Comparison of ENCODE assay signal across 12 cellular contexts in the genomic region with DNA sequence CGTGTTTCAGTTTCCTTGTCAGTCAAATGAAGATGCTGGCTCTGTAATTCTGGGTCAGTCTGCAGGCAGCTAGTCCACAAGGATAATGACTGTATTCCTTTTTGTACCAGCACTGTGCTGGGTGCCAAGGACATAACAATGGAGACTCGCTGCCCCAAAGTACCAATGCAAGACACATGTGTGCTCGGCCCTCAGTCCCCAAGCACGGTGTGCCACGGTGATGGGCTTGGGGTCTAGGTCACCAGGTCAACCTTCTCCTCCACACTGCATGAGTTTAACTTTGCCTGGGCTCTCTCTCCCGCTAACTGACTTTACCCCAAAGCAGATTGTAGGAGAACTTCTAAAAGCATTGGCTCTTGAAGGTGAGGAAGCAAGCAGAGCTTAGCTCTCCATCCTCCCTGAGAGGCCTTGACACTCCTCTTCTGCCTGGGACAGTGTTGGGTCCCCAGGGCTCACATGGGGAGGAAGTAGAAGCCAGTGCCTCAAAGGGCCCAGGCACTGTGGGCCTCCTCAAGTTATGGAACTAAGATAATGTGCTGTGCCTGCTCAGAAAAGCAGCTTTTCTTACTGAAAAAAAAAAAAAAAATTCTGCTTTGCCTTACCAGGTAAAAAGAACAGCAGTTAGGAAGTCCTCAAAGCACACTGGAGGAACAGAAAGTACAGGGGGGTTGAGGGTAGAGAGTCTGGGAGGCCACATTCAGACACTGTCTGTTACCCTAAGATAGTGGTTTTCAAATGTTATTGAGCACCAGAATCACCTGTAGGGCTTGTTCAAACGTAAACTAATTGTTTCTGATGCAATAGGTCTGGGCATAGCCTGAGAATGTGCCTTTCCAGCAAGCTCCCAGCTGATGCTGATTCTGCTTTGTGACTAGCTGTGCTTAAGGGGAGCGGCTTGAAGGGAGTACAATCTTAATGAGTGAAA.
A peak's percentile ranks its signal among the peaks of the same experiment; 100 is the strongest.
DNase-seq lines count a peak whose midpoint lies in the region; ATAC-seq, FAIRE-seq and TF ChIP-seq lines count a peak whose summit lies in the region.
"Had no signal": no experiment of that assay in that cellular context is flagged by ENCODE, and none has a peak within 500 bp of the region (broad histone marks: within the 10 kb centered on the region; RNA-seq: fewer than 3 reads in every experiment).

No MANE protein-coding gene starts in this region.

- WGBS in heart left ventricle, 4 donors: 83 to 88% (median 86%) methylated on average over 8 of the region's 8 CpGs

- H3K9me2 ChIP-seq in OCI-LY1 (ENCODE audit: low read depth, low read length): no peaks in the 10 kb centered on the region

- H3K36me3 ChIP-seq in DND-41 (ENCODE audit: insufficient read depth, low read length) (no peaks in the 10 kb centered on the region), OCI-LY1 (ENCODE audit: insufficient read depth, low read length) (no peaks in the 10 kb centered on the region), heart left ventricle (no peaks in the 10 kb centered on the region)
- H3K36me3 ChIP-seq: upper lobe of left lung had no signal

- H4K20me1 ChIP-seq in DND-41 (ENCODE audit: insufficient read depth, low read length) (no peaks in the 10 kb centered on the region), OCI-LY1 (ENCODE audit: insufficient read depth, low read length) (no peaks in the 10 kb centered on the region)

- no peak for FAIRE-seq in D721Med (lab: Jason Lieb, UNC)
- FAIRE-seq: TTC549 had no signal

- H3F3A ChIP-seq in OCI-LY1 (ENCODE audit: insufficient read depth, low read length): no peaks in the 10 kb centered on the region

- H3K27me3 ChIP-seq in DND-41 (ENCODE audit: insufficient read depth, low read length, poor library complexity) (no peaks in the 10 kb centered on the region), OCI-LY1 (ENCODE audit: insufficient read depth, low read length) (no peaks in the 10 kb centered on the region), heart left ventricle (no peaks in the 10 kb centered on the region)
- H3K27me3 ChIP-seq: upper lobe of left lung had no signal

- H2AFZ ChIP-seq in DND-41 (ENCODE audit: low read depth, low read length) (peak overlapping the region; percentile 37; the same call in 1 of the 2 replicates), OCI-LY1 (ENCODE audit: low read length) (peak overlapping the region; percentile 76; the same call in 1 of the 2 replicates)

- H3K9ac ChIP-seq in DND-41 (ENCODE audit: low read depth, low read length) (no peak overlapping the region), OCI-LY1 (ENCODE audit: low read length) (peak overlapping the region; percentile 17; the same call in 1 of the 2 replicates)

- TF ChIP-seq POLR2A in heart left ventricle (IDR thresholded peaks at IDR 0.05): no peak

- TF ChIP-seq CTCF in DND-41 (IDR thresholded peaks at IDR 0.05; ENCODE audit: borderline replicate concordance, extremely low read depth, low read length, poor library complexity, severe bottlenecking) (no peak), OCI-LY1 (IDR thresholded peaks at IDR 0.05; ENCODE audit: low read length) (no peak), heart left ventricle (IDR thresholded peaks at IDR 0.05) (no peak), D721Med (IDR thresholded peaks at IDR 0.05; ENCODE audit: insufficient read depth, missing control alignments) (no peak)

- no peak overlapping the region for H3K27ac ChIP-seq in DND-41 (ENCODE audit: low read length)
- peak overlapping the region; percentile 55 for H3K27ac ChIP-seq in OCI-LY1 (ENCODE audit: low read depth, low read length, poor library complexity, severe bottlenecking)
- H3K27ac ChIP-seq in heart left ventricle: no peak overlapping the region
- H3K27ac ChIP-seq: upper lobe of left lung had no signal

- no peak overlapping the region for H3K4me3 ChIP-seq in DND-41 (ENCODE audit: low read depth in 1 of 2, low read length in 2 of 2)
- no peak overlapping the region for H3K4me3 ChIP-seq in OCI-LY1 (ENCODE audit: low read depth, low read length, poor library complexity, severe bottlenecking)
- no peak overlapping the region for H3K4me3 ChIP-seq in heart left ventricle
- H3K4me3 ChIP-seq: upper lobe of left lung had no signal

- no peaks in the 10 kb centered on the region for H3K9me3 ChIP-seq in DND-41 (ENCODE audit: insufficient read depth, low read length, severe bottlenecking)
- H3K9me3 ChIP-seq in OCI-LY1 (ENCODE audit: low read length): no peaks in the 10 kb centered on the region
- H3K9me3 ChIP-seq in heart left ventricle: no peaks in the 10 kb centered on the region
- H3K9me3 ChIP-seq: upper lobe of left lung had no signal

- H3K4me1 ChIP-seq in DND-41 (ENCODE audit: insufficient read depth, low read length) (peaks cover 22% of the 10 kb centered on the region), OCI-LY1 (ENCODE audit: insufficient read depth, low read length, severe bottlenecking) (peaks cover 34% of the 10 kb centered on the region), heart left ventricle (peaks cover 0 to 19% (median 0%) of the 10 kb centered on the region in 12 donors)
- H3K4me1 ChIP-seq: upper lobe of left lung had no signal

- H3K79me2 ChIP-seq in DND-41 (ENCODE audit: insufficient read depth, low read length) (no peaks in the 10 kb centered on the region), OCI-LY1 (ENCODE audit: insufficient read depth, low read length) (no peaks in the 10 kb centered on the region)

- DNase-seq in DND-41 (peak; percentile 28), left ventricle myocardium superior (no peak), left cardiac atrium (no peak), heart left ventricle (no peak), D721Med (ENCODE audit: insufficient read length, low spot score) (no peak)
- DNase-seq: CD8-positive, alpha-beta memory T cell; H7; upper lobe of left lung had no signal

- ATAC-seq in DND-41 (ENCODE audit: insufficient read depth, low read depth) (peak; percentile 78), GM19043 (IDR thresholded peaks at IDR 0.05; ENCODE audit: low read depth, unreplicated experiment) (peak; percentile 51), HG02852 (IDR thresholded peaks at IDR 0.05; ENCODE audit: unreplicated experiment) (peak; percentile 75), left ventricle myocardium superior (no peak), left cardiac atrium (no peak), heart left ventricle (no peak)

- no peak overlapping the region for H3K4me2 ChIP-seq in DND-41 (ENCODE audit: insufficient read depth, low read length)
- H3K4me2 ChIP-seq in OCI-LY1 (ENCODE audit: low read length): peak overlapping the region; percentile 21

- intact Hi-C loops in left ventricle myocardium superior (cut with micrococcal nuclease): loop anchor here (5.0 kb wide), 1 partner anchor 472 kb away; no protein-coding TSS in a partner anchor
- intact Hi-C loops in left cardiac atrium (cut with DNase I): no loop called here
- intact Hi-C loops in heart left ventricle (cut with DNase I): no loop called here

Comparison
In these comparisons a context has a peak if more than half of its experiments do, and no peak if none do; other contexts are left out.
1. ATAC-seq: peak in DND-41 (single experiment), GM19043 (single experiment) and HG02852 (single experiment); none in left ventricle myocardium superior (single experiment), left cardiac atrium (0 of 2) and heart left ventricle (0 of 4).